ENCODE assay signal across 8 cellular contexts in the genomic region with DNA sequence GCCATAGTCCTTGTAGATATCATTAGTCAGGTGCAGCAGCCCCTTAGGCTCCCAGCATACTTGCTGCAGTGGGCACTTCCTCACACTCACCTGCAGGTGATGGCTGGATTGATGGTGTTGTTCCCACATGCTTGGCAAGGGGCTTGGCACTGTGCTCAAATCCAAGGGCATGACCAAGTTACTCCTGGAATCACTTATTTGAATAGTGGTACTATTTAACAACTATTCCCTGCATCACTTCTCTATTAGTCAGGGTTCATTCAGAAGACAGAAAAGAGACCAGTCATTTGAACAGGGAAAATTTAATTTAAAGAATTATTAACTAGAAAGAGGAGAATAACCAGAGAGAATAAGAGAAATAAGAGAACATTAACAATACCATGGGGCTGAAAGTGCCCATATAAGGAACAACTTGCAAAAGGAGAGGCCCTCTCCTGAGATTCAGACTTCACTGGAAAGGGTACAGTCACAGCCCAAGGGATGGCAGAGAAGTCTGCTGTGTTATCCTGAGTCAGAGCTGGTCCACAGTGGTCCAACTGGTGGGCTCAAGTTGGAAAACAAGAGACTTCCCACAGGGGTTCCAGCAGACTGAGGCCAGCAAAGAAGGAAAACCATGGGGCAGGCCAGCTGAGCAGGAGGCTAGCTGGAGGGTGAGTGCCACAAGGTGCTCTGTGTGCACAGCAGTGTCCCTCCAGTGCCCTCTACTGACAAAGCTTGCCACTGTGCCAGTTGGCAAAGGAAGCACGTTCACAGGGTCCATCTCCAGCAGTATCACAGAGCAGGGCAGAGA. TPM values are rescaled to one million over a fixed set of nuclear protein-coding genes. Genes with fewer than 3 reads are reported as not detected.
DNase-seq lines count a peak whose midpoint lies in the region; ATAC-seq and TF ChIP-seq lines count a peak whose summit lies in the region.

No MANE protein-coding gene starts in this region.

- H3K36me3 ChIP-seq in breast epithelium = no peaks in the 10 kb centered on the region

- no peaks in the 10 kb centered on the region for H3K4me1 ChIP-seq in breast epithelium

- TF ChIP-seq CTCF in RWPE1 (conservative IDR thresholded peaks at IDR 0.05; ENCODE audit: low read depth) (peak; percentile 58), breast epithelium (IDR thresholded peaks at IDR 0.05) (peak in 2 of 3 donors; percentile 17 to 19)

- POLR2A ChIA-PET in RWPE1 (lab: Yijun Ruan, JAX; ENCODE audit: low non-redundant PET) = no interaction called here

- DNase-seq in DMS53 treated with DMSO at 0.1 percent for 48 hours (lab: John Stamatoyannopoulos, UW; ENCODE audit: unreplicated experiment) (peak; percentile 45), HT-29 (ENCODE audit: low spot score) (peak; percentile 82), RWPE1 (ENCODE audit: low spot score) (peak; percentile 33), breast epithelium (ENCODE audit: low spot score in 2 of 2) (no peak), islet precursor cell (peak; percentile 87)
- DNase-seq in stimulated activated effector memory CD8-positive, alpha-beta T cell treated with anti-CD3 and anti-CD28 coated beads, Interleukin-12 subunit alpha, Interleukin-12 subunit beta, amount 100 ng/mL, for 72 hours (ENCODE audit: low spot score in 2 of 2) = peak; percentile 24 to 58

- H3K27me3 ChIP-seq in breast epithelium = no peaks in the 10 kb centered on the region

- H3K4me1 Mint-ChIP-seq in stimulated activated effector memory CD8-positive, alpha-beta T cell treated with anti-CD3 and anti-CD28 coated beads, Interleukin-12 subunit alpha, Interleukin-12 subunit beta, amount 100 ng/mL, for 72 hours = peaks cover 5% of the 10 kb centered on the region

- ATAC-seq in GM19463 (IDR thresholded peaks at IDR 0.05; ENCODE audit: unreplicated experiment) (peak; percentile 97), HG03139 (IDR thresholded peaks at IDR 0.05; ENCODE audit: unreplicated experiment) (no peak)
- ATAC-seq in stimulated activated effector memory CD8-positive, alpha-beta T cell treated with anti-CD3 and anti-CD28 coated beads, Interleukin-12 subunit alpha, Interleukin-12 subunit beta, amount 100 ng/mL, for 72 hours = peak; percentile 90

- no peaks in the 10 kb centered on the region for H3K9me3 Mint-ChIP-seq in stimulated activated effector memory CD8-positive, alpha-beta T cell treated with anti-CD3 and anti-CD28 coated beads, Interleukin-12 subunit alpha, Interleukin-12 subunit beta, amount 100 ng/mL, for 72 hours

- H3K9me3 ChIP-seq in breast epithelium = no peaks in the 10 kb centered on the region

- H3K27ac Mint-ChIP-seq in stimulated activated effector memory CD8-positive, alpha-beta T cell treated with anti-CD3 and anti-CD28 coated beads, Interleukin-12 subunit alpha, Interleukin-12 subunit beta, amount 100 ng/mL, for 72 hours = no peak overlapping the region

- no peaks in the 10 kb centered on the region for H3K36me3 Mint-ChIP-seq in stimulated activated effector memory CD8-positive, alpha-beta T cell treated with anti-CD3 and anti-CD28 coated beads, Interleukin-12 subunit alpha, Interleukin-12 subunit beta, amount 100 ng/mL, for 72 hours

- H3K4me3 Mint-ChIP-seq in stimulated activated effector memory CD8-positive, alpha-beta T cell treated with anti-CD3 and anti-CD28 coated beads, Interleukin-12 subunit alpha, Interleukin-12 subunit beta, amount 100 ng/mL, for 72 hours = no peak overlapping the region

- H3K27ac ChIP-seq in RWPE1 (no peak overlapping the region), breast epithelium (no peak overlapping the region)

- CTCF ChIA-PET in RWPE1 (lab: Yijun Ruan, JAX) = interaction anchor here (0.6 to 2.1 kb wide), 8 partner anchors 9 to 1574 kb away, joined by 3 to 26 read pairs (median 4); no protein-coding TSS in a partner anchor

- H3K4me3 ChIP-seq in breast epithelium = no peak overlapping the region

- intact Hi-C loops in breast epithelium (cut with DNase I; ENCODE audit: low total_unique reads) = no loop called here

- no peak for TF ChIP-seq POLR2A in breast epithelium (IDR thresholded peaks at IDR 0.05)

RNA-seq across cellular contexts. Expression of a gene that starts 9.8 kb away (rescaled TPM):
- 0.99 and 1.7 TPM in 2 replicates for total RNA-seq in HT-29 (2014; rRNA removed; shearing (Covaris generic))
- 100 to 1,000 TPM in 1 of 3 donors, 10 to 100 TPM in 2; 25.0 to 508 (median 32.8) TPM for total RNA-seq in breast epithelium

RNA-seq across cellular contexts. Expression of a gene that starts 22.1 kb away (rescaled TPM):
- total RNA-seq in HT-29 (2014; rRNA removed; shearing (Covaris generic)) = 4.4 and 7.8 TPM in 2 replicates
- total RNA-seq in breast epithelium = 10 to 100 TPM; 60.0 to 66.2 (median 61.3) TPM

Comparison
In these comparisons a context has a peak if more than half of its experiments do, and no peak if none do; other contexts are left out.
1. DNase-seq: peak in DMS53 treated with DMSO at 0.1 percent for 48 hours (single experiment), HT-29 (single experiment), RWPE1 (single experiment), islet precursor cell (single experiment) and stimulated activated effector memory CD8-positive, alpha-beta T cell treated with anti-CD3 and anti-CD28 coated beads, Interleukin-12 subunit alpha, Interleukin-12 subunit beta, amount 100 ng/mL, for 72 hours (2 of 2); none in breast epithelium (0 of 2).